ENCODE assay signal across 8 cellular contexts in genomic region chr14:99729991-99730875, GRCh38. TPM values are rescaled to one million over a fixed set of nuclear protein-coding genes. Genes with fewer than 3 reads are reported as not detected.
DNase-seq lines count a peak whose midpoint lies in the region; ATAC-seq, FAIRE-seq and TF ChIP-seq lines count a peak whose summit lies in the region.

No MANE protein-coding gene starts in this region.

- H3K9me1 ChIP-seq in keratinocyte (ENCODE audit: control insufficient read depth, extremely low read depth, insufficient read depth, low read length) = no peaks in the 10 kb centered on the region

- H3K27ac ChIP-seq in WERI-Rb-1 (peak overlapping the region; percentile 71), breast epithelium (peak overlapping the region in 1 of 2 donors; percentile 43), keratinocyte (ENCODE audit: control insufficient read depth, insufficient read depth, low read length) (no peak overlapping the region)

- H3K4me3 ChIP-seq in LNCaP clone FGC (ENCODE audit: low read depth, low read length) = peak overlapping the region; percentile 37
- peak overlapping the region; percentile 49 for H3K4me3 ChIP-seq in WERI-Rb-1 (ENCODE audit: low read depth, low read length)
- peak overlapping the region; percentile 46 to 74 (median 52) for H3K4me3 ChIP-seq in breast epithelium
- no peak overlapping the region for H3K4me3 ChIP-seq in keratinocyte (ENCODE audit: control insufficient read depth in 2 of 3, extremely low read depth in 1 of 3, insufficient read depth in 2 of 3, low read depth in 1 of 3, low read length in 3 of 3)

- H4K20me1 ChIP-seq in keratinocyte (ENCODE audit: control insufficient read depth, extremely low read depth, insufficient read depth, low read length) = peaks cover 3% of the 10 kb centered on the region

- dilution Hi-C loops in keratinocyte (cut with MboI; ENCODE audit: extremely low pct_ligation_motif_present, low sequenced_read_pairs) = no loop called here

- intact Hi-C loops in breast epithelium (cut with DNase I; ENCODE audit: low total_unique reads) = loop anchor here (5.0 kb wide), 1 partner anchor 157 kb away; no protein-coding TSS in a partner anchor

- TF ChIP-seq CTCF in AG09319 (IDR thresholded peaks at IDR 0.05; ENCODE audit: low read depth, low read length) (peak; percentile 75), LNCaP clone FGC (IDR thresholded peaks at IDR 0.05; ENCODE audit: control insufficient read depth, extremely low read depth, insufficient read depth) (peak; percentile 96), WERI-Rb-1 (IDR thresholded peaks at IDR 0.05; ENCODE audit: low read depth, low read length) (peak; percentile 92), breast epithelium (IDR thresholded peaks at IDR 0.05) (peak; percentile 34 to 88 (median 47)), keratinocyte (optimal IDR thresholded peaks at IDR 0.05 in 1 of 3, IDR thresholded peaks at IDR 0.05 in 1 of 3, conservative IDR thresholded peaks at IDR 0.05 in 1 of 3; ENCODE audit: extremely low read depth in 1 of 3, insufficient read depth in 2 of 3, low read length in 3 of 3) (peak; percentile 79 to 95 (median 88))

- no peaks in the 10 kb centered on the region for H3K27me3 ChIP-seq in WERI-Rb-1 (ENCODE audit: insufficient read depth, low read depth, severe bottlenecking)
- peaks cover 0 to 3% of the 10 kb centered on the region in 2 donors for H3K27me3 ChIP-seq in breast epithelium
- peaks cover 68% of the 10 kb centered on the region for H3K27me3 ChIP-seq in keratinocyte (ENCODE audit: control insufficient read depth, extremely low read depth, insufficient read depth, low read length)

- DNase-seq in AG09319 (ENCODE audit: extremely low read depth, low read depth) (no peak), LNCaP clone FGC (ENCODE audit: low read depth) (no peak), WERI-Rb-1 (peak; percentile 83), breast epithelium (ENCODE audit: low spot score in 2 of 2) (peak in 1 of 2 donors; percentile 64), keratinocyte (ENCODE audit: low read depth, low spot score) (no peak)
- DNase-seq in stimulated activated CD4-positive, alpha-beta T cell treated with anti-CD3 and anti-CD28 coated beads, Interleukin-1b, Interleukin-23, amount 100 ng/mL, for 24 hours (ENCODE audit: low read depth in 4 of 4, low spot score in 1 of 4) = peak; percentile 41 to 64 (median 48)

- no peak for FAIRE-seq in keratinocyte (lab: Jason Lieb, UNC)

- ATAC-seq in GM19372 (IDR thresholded peaks at IDR 0.05; ENCODE audit: low read depth, unreplicated experiment) (peak; percentile 82), GM21529 (IDR thresholded peaks at IDR 0.05; ENCODE audit: unreplicated experiment) (no peak)

- no peaks in the 10 kb centered on the region for H3K79me2 ChIP-seq in keratinocyte (ENCODE audit: control insufficient read depth, insufficient read depth, low read length)

- H3K4me2 ChIP-seq in keratinocyte (ENCODE audit: control insufficient read depth, extremely low read depth, insufficient read depth, low read depth, low read length) = peak overlapping the region; percentile 6

- no peak for TF ChIP-seq POLR2A in breast epithelium (IDR thresholded peaks at IDR 0.05)

- H3K9me3 ChIP-seq in WERI-Rb-1 (ENCODE audit: severe bottlenecking) = no peaks in the 10 kb centered on the region
- H3K9me3 ChIP-seq in breast epithelium = no peaks in the 10 kb centered on the region
- no peaks in the 10 kb centered on the region for H3K9me3 ChIP-seq in keratinocyte (ENCODE audit: control insufficient read depth, low read depth, low read length)

- no peaks in the 10 kb centered on the region for H3K36me3 ChIP-seq in WERI-Rb-1
- H3K36me3 ChIP-seq in breast epithelium = no peaks in the 10 kb centered on the region
- no peaks in the 10 kb centered on the region for H3K36me3 ChIP-seq in keratinocyte (ENCODE audit: control insufficient read depth in 2 of 2, extremely low read depth in 1 of 2, insufficient read depth in 2 of 2, low read length in 2 of 2)

- H3K9ac ChIP-seq in keratinocyte (ENCODE audit: control insufficient read depth, extremely low read depth, insufficient read depth, low read length) = no peak overlapping the region

- no peaks in the 10 kb centered on the region for H3K4me1 ChIP-seq in breast epithelium
- H3K4me1 ChIP-seq in keratinocyte (ENCODE audit: control insufficient read depth, extremely low read depth, insufficient read depth, low read length) = no peaks in the 10 kb centered on the region

- H2AFZ ChIP-seq in keratinocyte (ENCODE audit: control insufficient read depth, low read length) = no peak overlapping the region

RNA-seq across cellular contexts. Expression of gene CYP46A1, which starts 46.1 kb away (rescaled TPM):
- total RNA-seq in breast epithelium = 1 to 10 TPM; 1.6 to 5.2 (median 2.6) TPM
- polyA plus RNA-seq in keratinocyte = 0.01 TPM in 2 of 3 replicates, not detected in the other
- 0.05 TPM for polyA plus RNA-seq in keratinocyte (2011; ENCODE audit: low read depth)
- not detected in 2 replicates for polyA plus RNA-seq in keratinocyte (2011; cell fraction: cytosol; rRNA removed)
- polyA plus RNA-seq in keratinocyte (2011; cell fraction: nucleus; rRNA removed) = 0.01 and 0.12 TPM in 2 replicates
- polyA plus RNA-seq in keratinocyte (2012; ENCODE audit: low replicate concordance) = 0.02 TPM in 1 of 2 replicates, not detected in the other
- not detected in 3 replicates for polyA minus RNA-seq in keratinocyte
- not detected for polyA minus RNA-seq in keratinocyte (2011; cell fraction: cytosol; rRNA and poly(A)+ RNA removed)
- not detected in 2 replicates for polyA minus RNA-seq in keratinocyte (2011; cell fraction: nucleus; rRNA and poly(A)+ RNA removed)

Comparison
In these comparisons a context has a peak if more than half of its experiments do, and no peak if none do; other contexts are left out.
1. DNase-seq: peak in WERI-Rb-1 (single experiment) and stimulated activated CD4-positive, alpha-beta T cell treated with anti-CD3 and anti-CD28 coated beads, Interleukin-1b, Interleukin-23, amount 100 ng/mL, for 24 hours (4 of 4); none in AG09319 (single experiment), LNCaP clone FGC (single experiment) and keratinocyte (single experiment).
2. H3K4me3 ChIP-seq: peak in LNCaP clone FGC (single experiment), WERI-Rb-1 (single experiment) and breast epithelium (3 of 3); none in keratinocyte (0 of 3).
3. Peak in every context shown above with its lines, with median percentiles within 50 percentile points of each other: CTCF ChIP-seq.